19 cellular contexts compared by ENCODE assay signal in the genomic region with DNA sequence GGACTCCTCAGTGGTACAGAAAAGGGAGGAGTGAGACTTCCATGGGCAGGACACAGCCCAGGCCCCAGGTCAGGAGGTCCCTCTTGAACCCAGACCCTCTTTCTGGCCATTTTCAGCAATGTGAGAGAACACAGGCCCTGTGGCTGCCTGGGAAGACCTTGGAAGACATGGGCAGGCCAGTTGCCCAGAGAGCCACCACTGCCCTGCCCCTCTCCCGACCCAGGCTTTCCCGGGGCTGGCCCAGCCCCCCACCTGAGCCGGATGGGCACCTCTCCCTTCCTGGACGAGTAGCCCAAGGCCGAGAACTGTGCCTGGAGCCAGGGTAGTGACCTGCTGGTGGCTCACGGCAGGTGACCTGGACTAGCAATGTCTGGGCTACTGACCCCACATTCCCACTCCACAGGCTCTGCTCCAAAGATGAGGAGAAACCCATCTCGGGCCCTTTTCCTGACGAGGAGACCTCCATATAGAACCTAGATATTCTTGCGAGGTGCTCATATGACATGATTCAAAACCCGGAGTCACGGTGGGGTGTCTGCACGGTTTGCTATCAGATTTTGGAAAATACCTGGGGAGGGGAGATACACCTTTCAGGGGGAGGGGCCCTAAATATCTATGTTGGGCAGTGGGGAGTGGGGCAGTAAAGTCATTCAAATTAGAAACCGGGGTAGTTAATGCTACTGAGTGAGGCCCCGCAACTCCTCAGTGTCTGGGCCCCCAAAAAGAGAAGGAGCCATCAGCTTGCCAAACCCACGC. TPM values are rescaled to one million over a fixed set of nuclear protein-coding genes. Genes with fewer than 3 reads are reported as not detected.
DNase-seq lines count a peak whose midpoint lies in the region; ATAC-seq, FAIRE-seq and TF ChIP-seq lines count a peak whose summit lies in the region.
"Had no signal": no experiment of that assay in that cellular context is flagged by ENCODE, and none has a peak within 500 bp of the region (broad histone marks: within the 10 kb centered on the region; RNA-seq: fewer than 3 reads in every experiment).

No MANE protein-coding gene starts in this region.

- H3K36me3 Mint-ChIP-seq in osteocyte (ENCODE audit: unreplicated experiment) (peaks cover 6% of the 10 kb centered on the region), CD14-positive monocyte (no peaks in the 10 kb centered on the region)

- H3K4me1 Mint-ChIP-seq in osteocyte (ENCODE audit: unreplicated experiment) (no peaks in the 10 kb centered on the region), CD14-positive monocyte (no peaks in the 10 kb centered on the region)
- H3K4me1 Mint-ChIP-seq: CD8-positive, alpha-beta memory T cell had no signal

- H3K27ac Mint-ChIP-seq in osteocyte (ENCODE audit: unreplicated experiment) = no peak overlapping the region
- H3K27ac Mint-ChIP-seq in CD14-positive monocyte = no peak overlapping the region
- H3K27ac Mint-ChIP-seq: CD8-positive, alpha-beta memory T cell had no signal

- TF ChIP-seq CTCF in kidney (IDR thresholded peaks at IDR 0.05; ENCODE audit: borderline replicate concordance, extremely low read depth, insufficient read depth) = no peak
- no peak for TF ChIP-seq CTCF in osteocyte (IDR thresholded peaks at IDR 0.05)
- TF ChIP-seq CTCF in vagina (IDR thresholded peaks at IDR 0.05) = no peak
- no peak for TF ChIP-seq CTCF in CD14-positive monocyte (IDR thresholded peaks at IDR 0.05)
- TF ChIP-seq CTCF in omental fat pad (IDR thresholded peaks at IDR 0.05) = no peak

- H3K4me3 ChIP-seq in kidney (ENCODE audit: low read length in 2 of 2) (no peak overlapping the region), vagina (no peak overlapping the region)
- H3K4me3 ChIP-seq: BLaER1, GM23248 had no signal

- no peak overlapping the region for H3K4me3 Mint-ChIP-seq in osteocyte (ENCODE audit: unreplicated experiment)
- no peak overlapping the region for H3K4me3 Mint-ChIP-seq in CD14-positive monocyte
- H3K4me3 Mint-ChIP-seq: CD8-positive, alpha-beta memory T cell had no signal

- FAIRE-seq in kidney (lab: Jason Lieb, UNC) = no peak
- FAIRE-seq: A204.1, D721Med had no signal

- ATAC-seq in left ventricle myocardium superior (no peak), GM21528 (IDR thresholded peaks at IDR 0.05; ENCODE audit: low FRiP score, unreplicated experiment) (no peak), omental fat pad (ENCODE audit: low FRiP score) (no peak)
- ATAC-seq: HCT116 had no signal

- H3K27me3 ChIP-seq in vagina = no peaks in the 10 kb centered on the region
- H3K27me3 ChIP-seq: BLaER1 had no signal

- H3K36me3 ChIP-seq in kidney (ENCODE audit: control insufficient read depth in 1 of 2, insufficient read depth in 2 of 2, low read length in 2 of 2) (no peaks in the 10 kb centered on the region), vagina (no peaks in the 10 kb centered on the region)
- H3K36me3 ChIP-seq: BLaER1 had no signal

- no peak overlapping the region for H3K9ac ChIP-seq in kidney (ENCODE audit: low read length in 2 of 2)
- H3K9ac ChIP-seq: BLaER1, GM23248 had no signal

- TF ChIP-seq POLR2A in vagina (IDR thresholded peaks at IDR 0.05) = no peak

- H3K4me1 ChIP-seq in kidney (ENCODE audit: control insufficient read depth in 1 of 2, insufficient read depth in 1 of 2, low read depth in 1 of 2, low read length in 2 of 2) = no peaks in the 10 kb centered on the region
- H3K4me1 ChIP-seq in vagina = no peaks in the 10 kb centered on the region
- H3K4me1 ChIP-seq: BLaER1 had no signal

- H3K27me3 Mint-ChIP-seq in osteocyte (ENCODE audit: unreplicated experiment) = no peaks in the 10 kb centered on the region
- H3K27me3 Mint-ChIP-seq in CD14-positive monocyte (ENCODE audit: low read depth in 3 of 3) = peaks cover 0 to 4% (median 2%) of the 10 kb centered on the region in 3 donors

- DNase-seq in cardiac septum (ENCODE audit: low spot score) (peak; percentile 66), left ventricle myocardium superior (no peak), kidney (peak; percentile 45), osteocyte (ENCODE audit: extremely low spot score, unreplicated experiment) (peak; percentile 76), vagina (ENCODE audit: extremely low spot score in 2 of 2) (peak; percentile 64 to 70), CD14-positive monocyte (ENCODE audit: low spot score) (no peak), omental fat pad (ENCODE audit: low spot score) (no peak)
- DNase-seq: CD8-positive, alpha-beta memory T cell; DMS79 treated with DMSO at 0.1 percent for 48 hours; GM23248; NCI-H187 treated with DMSO at 0.1 percent for 48 hours; NCI-H526 treated with DMSO at 0.1 percent for 48 hours; NK-92 treated with Interleukin-12 subunit alpha and Interleukin-12 subunit beta, amount 100 ng/mL, for 24 hours; OCI-M1 had no signal

- H3K9me3 ChIP-seq in kidney (ENCODE audit: control insufficient read depth in 1 of 2, low read length in 2 of 2) (peaks cover 0 to 4% of the 10 kb centered on the region in 2 donors), vagina (no peaks in the 10 kb centered on the region)

- H3K9me3 Mint-ChIP-seq in osteocyte (ENCODE audit: unreplicated experiment) = peaks cover 20% of the 10 kb centered on the region
- peaks cover 63 to 93% (median 82%) of the 10 kb centered on the region in 7 donors for H3K9me3 Mint-ChIP-seq in CD14-positive monocyte

- H3K27ac ChIP-seq in kidney (ENCODE audit: low read depth in 2 of 2, low read length in 2 of 2) = no peak overlapping the region
- no peak overlapping the region for H3K27ac ChIP-seq in vagina
- H3K27ac ChIP-seq: BLaER1, GM23248 had no signal

- intact Hi-C loops in cardiac septum (cut with DNase I) (no loop called here), left ventricle myocardium superior (cut with micrococcal nuclease) (no loop called here), kidney (cut with DNase I) (no loop called here), vagina (cut with DNase I) (no loop called here), CD14-positive monocyte (cut with micrococcal nuclease) (no loop called here)

RNA-seq across cellular contexts. Expression of a gene that starts 59.4 kb away (rescaled TPM):
- total RNA-seq in cardiac septum = 4.0 TPM
- total RNA-seq in left ventricle myocardium superior = 5.4 TPM
- 6.9 TPM for total RNA-seq in kidney
- 1.3 TPM for polyA plus RNA-seq in kidney (ENCODE audit: insufficient read depth, low read depth, low replicate concordance)
- 4.6 and 6.3 TPM in 2 replicates for total RNA-seq in osteocyte
- 7.1 TPM for total RNA-seq in vagina
- polyA plus RNA-seq in CD14-positive monocyte = under 1 TPM; 0.25 to 0.31 TPM
- total RNA-seq in omental fat pad = 1 to 10 TPM; 4.1 to 8.5 (median 4.6) TPM

Comparison
In these comparisons a context has a peak if more than half of its experiments do, and no peak if none do; other contexts are left out.
1. DNase-seq: peak in cardiac septum (single experiment), kidney (single experiment), osteocyte (single experiment) and vagina (2 of 2); none in left ventricle myocardium superior (single experiment), CD14-positive monocyte (single experiment) and omental fat pad (single experiment).